Comparison of ENCODE assay signal across 24 cellular contexts in the genomic region with DNA sequence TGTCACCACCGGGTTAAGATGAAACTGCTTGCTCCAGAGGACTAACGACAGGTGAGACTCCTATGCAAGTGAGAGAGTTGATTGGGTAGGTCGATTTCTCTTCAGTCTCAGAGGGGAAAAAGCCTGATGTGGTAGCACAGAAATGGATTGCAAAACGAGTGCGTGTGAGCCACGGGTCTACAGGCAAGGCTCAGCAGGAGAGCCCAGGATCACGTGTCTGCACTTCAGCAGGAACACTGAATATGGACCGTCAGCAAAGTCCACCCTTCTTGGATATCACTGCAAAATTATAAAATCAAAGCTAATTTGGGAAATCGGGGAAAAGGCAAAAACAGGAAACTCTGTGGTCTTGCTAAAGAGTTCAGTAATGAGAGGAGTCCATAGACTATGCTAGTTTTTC.
DNase-seq lines count a peak whose midpoint lies in the region; ATAC-seq and TF ChIP-seq lines count a peak whose summit lies in the region.
"Had no signal": no experiment of that assay in that cellular context is flagged by ENCODE, and none has a peak within 500 bp of the region (broad histone marks: within the 10 kb centered on the region; RNA-seq: fewer than 3 reads in every experiment).

No MANE protein-coding gene starts in this region.

- H3K4me3 ChIP-seq in left ventricle myocardium inferior: no peak overlapping the region
- H3K4me3 ChIP-seq in adrenal gland: no peak overlapping the region
- H3K4me3 ChIP-seq in right lobe of liver: no peak overlapping the region
- no peak overlapping the region for H3K4me3 ChIP-seq in upper lobe of right lung
- H3K4me3 ChIP-seq: vagina had no signal

- TF ChIP-seq CTCF in left ventricle myocardium inferior (IDR thresholded peaks at IDR 0.05; ENCODE audit: borderline replicate concordance): no peak
- no peak for TF ChIP-seq CTCF in adrenal gland (IDR thresholded peaks at IDR 0.05)
- no peak for TF ChIP-seq CTCF in right lobe of liver (IDR thresholded peaks at IDR 0.05)
- TF ChIP-seq CTCF in upper lobe of right lung (IDR thresholded peaks at IDR 0.05): no peak

- H3K4me3 Mint-ChIP-seq in stimulated activated memory B cell treated with anti-CD40 and anti-IgM and Interleukin-4, amounts not matched to agents 10 μg/mL and 1 μg/mL and 100 μg/mL, for 72 hours: no peak overlapping the region
- H3K4me3 Mint-ChIP-seq: activated naive CD8-positive, alpha-beta T cell; activated T-helper 1 cell treated with anti-CD3 and anti-CD28 coated beads, Interleukin-12 subunit alpha, Interleukin-12 subunit beta, Interleukin-2, Interleukin-4 antibody, amounts not matched to agents 30 ng/mL and 10 ng/mL and 1 ng/mL, durations not matched to agents 14 hours and 24 hours and 36 hours; naive thymus-derived CD8-positive, alpha-beta T cell had no signal

- H3K27me3 Mint-ChIP-seq in stimulated activated memory B cell treated with anti-CD40 and anti-IgM and Interleukin-4, amounts not matched to agents 10 μg/mL and 1 μg/mL and 100 μg/mL, for 72 hours: peaks cover 7% of the 10 kb centered on the region
- H3K27me3 Mint-ChIP-seq: activated naive CD8-positive, alpha-beta T cell had no signal

- no peak overlapping the region for H3K27ac Mint-ChIP-seq in stimulated activated memory B cell treated with anti-CD40 and anti-IgM and Interleukin-4, amounts not matched to agents 10 μg/mL and 1 μg/mL and 100 μg/mL, for 72 hours
- H3K27ac Mint-ChIP-seq: activated naive CD8-positive, alpha-beta T cell; activated T-helper 1 cell treated with anti-CD3 and anti-CD28 coated beads, Interleukin-12 subunit alpha, Interleukin-12 subunit beta, Interleukin-2, Interleukin-4 antibody, amounts not matched to agents 30 ng/mL and 10 ng/mL and 1 ng/mL, durations not matched to agents 14 hours and 24 hours and 36 hours had no signal

- intact Hi-C loops in Right ventricle myocardium superior (cut with DNase I): no loop called here
- intact Hi-C loops in left ventricle myocardium inferior (cut with micrococcal nuclease): no loop called here
- intact Hi-C loops in adrenal gland (cut with DNase I): no loop called here
- intact Hi-C loops in right lobe of liver (cut with DNase I): no loop called here
- intact Hi-C loops in upper lobe of right lung (cut with DNase I): no loop called here

- H3K9me3 Mint-ChIP-seq in stimulated activated memory B cell treated with anti-CD40 and anti-IgM and Interleukin-4, amounts not matched to agents 10 μg/mL and 1 μg/mL and 100 μg/mL, for 72 hours: no peaks in the 10 kb centered on the region
- H3K9me3 Mint-ChIP-seq: activated T-helper 1 cell treated with anti-CD3 and anti-CD28 coated beads, Interleukin-12 subunit alpha, Interleukin-12 subunit beta, Interleukin-2, Interleukin-4 antibody, amounts not matched to agents 30 ng/mL and 10 ng/mL and 1 ng/mL, durations not matched to agents 14 hours and 24 hours and 36 hours; naive thymus-derived CD8-positive, alpha-beta T cell had no signal

- no peak overlapping the region for H3K27ac ChIP-seq in left ventricle myocardium inferior (replicated peaks)
- H3K27ac ChIP-seq in adrenal gland: peak overlapping the region in 2 of 5 donors; percentile 61 to 71
- H3K27ac ChIP-seq in right lobe of liver: no peak overlapping the region
- no peak overlapping the region for H3K27ac ChIP-seq in upper lobe of right lung
- H3K27ac ChIP-seq: C4-2B, vagina had no signal

- no peaks in the 10 kb centered on the region for H3K36me3 ChIP-seq in left ventricle myocardium inferior
- H3K36me3 ChIP-seq in adrenal gland (replicated peaks in 1 of 2): no peaks in the 10 kb centered on the region
- H3K36me3 ChIP-seq in right lobe of liver: no peaks in the 10 kb centered on the region
- H3K36me3 ChIP-seq in upper lobe of right lung: no peaks in the 10 kb centered on the region
- H3K36me3 ChIP-seq: vagina had no signal

- H3K27me3 ChIP-seq in left ventricle myocardium inferior (ENCODE audit: low read depth): no peaks in the 10 kb centered on the region
- no peaks in the 10 kb centered on the region for H3K27me3 ChIP-seq in adrenal gland
- no peaks in the 10 kb centered on the region for H3K27me3 ChIP-seq in right lobe of liver
- no peaks in the 10 kb centered on the region for H3K27me3 ChIP-seq in upper lobe of right lung
- H3K27me3 ChIP-seq: vagina had no signal

- no peaks in the 10 kb centered on the region for H3K36me3 Mint-ChIP-seq in stimulated activated memory B cell treated with anti-CD40 and anti-IgM and Interleukin-4, amounts not matched to agents 10 μg/mL and 1 μg/mL and 100 μg/mL, for 72 hours
- H3K36me3 Mint-ChIP-seq: naive thymus-derived CD8-positive, alpha-beta T cell had no signal

- H3K9me3 ChIP-seq in left ventricle myocardium inferior (replicated peaks) (no peaks in the 10 kb centered on the region), adrenal gland (replicated peaks in 1 of 3) (no peaks in the 10 kb centered on the region), right lobe of liver (no peaks in the 10 kb centered on the region), upper lobe of right lung (no peaks in the 10 kb centered on the region)
- H3K9me3 ChIP-seq: vagina had no signal

- H3K4me1 Mint-ChIP-seq in stimulated activated memory B cell treated with anti-CD40 and anti-IgM and Interleukin-4, amounts not matched to agents 10 μg/mL and 1 μg/mL and 100 μg/mL, for 72 hours: peaks cover 4% of the 10 kb centered on the region

- DNase-seq in Right ventricle myocardium superior (peak; percentile 59), left ventricle myocardium inferior (no peak), adrenal gland (peak in 6 of 7 donors; percentile 45 to 71 (median 56)), right lobe of liver (peak in 2 of 3 donors; percentile 49 to 65), upper lobe of right lung (peak; percentile 75), GM03348 (ENCODE audit: low spot score) (no peak)
- DNase-seq: activated CD4-positive, alpha-beta T cell treated with anti-CD3 and anti-CD28 coated beads for 1 hour; DMS153; effector memory CD4-positive, alpha-beta T cell; islet precursor cell; mesendoderm; naive thymus-derived CD8-positive, alpha-beta T cell; NCI-H1048; NCI-H2081 treated with DMSO at 0.1 percent for 48 hours; NCI-H524 treated with DMSO at 0.1 percent for 48 hours; small intestine; stimulated activated CD4-positive, alpha-beta T cell treated with anti-CD3 and anti-CD28 coated beads, Interleukin-4, amount 100 ng/mL, for 1 hour; T1000 had no signal

- H3K4me1 ChIP-seq in left ventricle myocardium inferior: peaks cover 28% of the 10 kb centered on the region
- peaks cover 3 to 4% of the 10 kb centered on the region in 2 donors for H3K4me1 ChIP-seq in adrenal gland (replicated peaks in 1 of 2)
- H3K4me1 ChIP-seq in right lobe of liver: no peaks in the 10 kb centered on the region
- peaks cover 17% of the 10 kb centered on the region for H3K4me1 ChIP-seq in upper lobe of right lung

- TF ChIP-seq POLR2A in adrenal gland (IDR thresholded peaks at IDR 0.05) (no peak), right lobe of liver (IDR thresholded peaks at IDR 0.05) (no peak)

- WGBS in adrenal gland, 4 donors: 51 to 57% (median 55%) methylated on average over 9 of the region's 9 CpGs
- WGBS in right lobe of liver (ENCODE audit: insufficient coverage, low coverage, low lambda C conversion rate, missing lambda C conversion rate): 43% methylated on average over 9 of the region's 9 CpGs

- ATAC-seq in Right ventricle myocardium superior (ENCODE audit: poor library complexity) (peak; percentile 14), right lobe of liver (peak; percentile 43 to 66 (median 62)), upper lobe of right lung (peak; percentile 71), GM19324 (IDR thresholded peaks at IDR 0.05; ENCODE audit: low FRiP score, unreplicated experiment) (no peak)
- ATAC-seq in stimulated activated memory B cell treated with anti-CD40 and anti-IgM and Interleukin-4, amounts not matched to agents 10 μg/mL and 1 μg/mL and 100 μg/mL, for 72 hours: no peak
- ATAC-seq: naive thymus-derived CD8-positive, alpha-beta T cell had no signal

Comparison
In these comparisons a context has a peak if more than half of its experiments do, and no peak if none do; other contexts are left out.
1. DNase-seq: peak in Right ventricle myocardium superior (single experiment), adrenal gland (6 of 7), right lobe of liver (2 of 3) and upper lobe of right lung (single experiment); none in left ventricle myocardium inferior (single experiment) and GM03348 (single experiment).
2. ATAC-seq: peak in Right ventricle myocardium superior (single experiment), right lobe of liver (4 of 4) and upper lobe of right lung (single experiment); none in GM19324 (single experiment) and stimulated activated memory B cell treated with anti-CD40 and anti-IgM and Interleukin-4, amounts not matched to agents 10 μg/mL and 1 μg/mL and 100 μg/mL, for 72 hours (single experiment).